In the genomic region with DNA sequence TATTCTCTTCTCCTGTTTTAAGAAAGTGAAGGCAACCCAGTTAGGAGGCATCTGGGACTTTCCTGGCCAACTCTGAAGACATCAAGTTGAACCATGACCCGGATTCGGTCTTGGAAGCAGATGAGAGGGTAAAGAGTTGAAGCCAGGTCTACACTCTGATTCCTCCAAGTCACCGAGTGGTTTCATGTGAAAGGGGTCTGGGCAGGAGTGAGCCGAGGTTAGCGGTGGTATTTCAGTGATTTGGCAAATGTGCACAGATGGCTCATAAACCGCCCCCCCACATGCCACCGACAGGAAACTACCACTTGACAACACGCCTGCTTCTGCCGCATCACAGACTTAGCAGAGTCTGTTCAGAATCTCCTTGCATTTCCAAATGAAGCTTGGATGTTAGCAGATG, we compare ENCODE assay signal across 8 cellular contexts. TPM values are rescaled to one million over a fixed set of nuclear protein-coding genes. Genes with fewer than 3 reads are reported as not detected.
A peak's percentile ranks its signal among the peaks of the same experiment; 100 is the strongest.
DNase-seq lines count a peak whose midpoint lies in the region; ATAC-seq, FAIRE-seq and TF ChIP-seq lines count a peak whose summit lies in the region.

No MANE protein-coding gene starts in this region.

- no peaks in the 10 kb centered on the region for H3K36me3 Mint-ChIP-seq in activated T-cell treated with anti-CD3 and anti-CD28 coated beads, Interleukin-2, amount 50 U/mL, for 4 hours (ENCODE audit: insufficient read depth)

- no peak for TF ChIP-seq EP300 in HepG2 (IDR thresholded peaks at IDR 0.05; ENCODE audit: low read depth in 2 of 2, low read length in 2 of 2)
- no peak for TF ChIP-seq EP300 in HepG2 (CRISPR knock-in tag; IDR thresholded peaks at IDR 0.05; ENCODE audit: borderline replicate concordance)

- H4K20me1 ChIP-seq in HepG2 (ENCODE audit: insufficient read depth, low read length): no peaks in the 10 kb centered on the region

- peak overlapping the region; percentile 67 for H3K4me2 ChIP-seq in HepG2 (ENCODE audit: low read depth, low read length)

- CTCF ChIA-PET in HepG2 (lab: Yijun Ruan, JAX; ENCODE audit: low intra/inter-chr PET ratio, low total read pairs): interaction anchor here (2.5 to 4.3 kb wide), 2 partner anchors 32 to 64 kb away, joined by 10 to 45 read pairs; no protein-coding TSS in a partner anchor

- TF ChIP-seq CTCF in HepG2 (CRISPR knock-in tag; IDR thresholded peaks at IDR 0.05) (no peak), right lobe of liver (IDR thresholded peaks at IDR 0.05) (no peak)

- no TSS peak for BruUV-seq in HepG2 (replicated peaks; lab: Mats Ljungman, UMichigan)

- peak overlapping the region; percentile 55 for H3K4me3 Mint-ChIP-seq in activated T-cell treated with anti-CD3 and anti-CD28 coated beads, Interleukin-2, amount 50 U/mL, for 4 hours

- H3K9me3 ChIP-seq in HepG2 (ENCODE audit: low read length) (no peaks in the 10 kb centered on the region), right lobe of liver (no peaks in the 10 kb centered on the region)

- peaks cover 30% of the 10 kb centered on the region for H3K4me1 Mint-ChIP-seq in activated T-cell treated with anti-CD3 and anti-CD28 coated beads, Interleukin-2, amount 50 U/mL, for 4 hours (ENCODE audit: low read depth)

- no peaks in the 10 kb centered on the region for H3K27me3 Mint-ChIP-seq in activated T-cell treated with anti-CD3 and anti-CD28 coated beads, Interleukin-2, amount 50 U/mL, for 4 hours (ENCODE audit: low read depth)

- TF ChIP-seq POLR2A in HepG2 (IDR thresholded peaks at IDR 0.05; ENCODE audit: insufficient read depth in 1 of 2, low read depth in 2 of 2, low read length in 2 of 2): no peak
- no peak for TF ChIP-seq POLR2A in right lobe of liver (IDR thresholded peaks at IDR 0.05)

- 47% methylated on average over 8 of the region's 9 CpGs for WGBS in HepG2 (ENCODE audit: low lambda C conversion rate)
- WGBS in right lobe of liver (ENCODE audit: insufficient coverage, low coverage, low lambda C conversion rate, missing lambda C conversion rate): 38% methylated on average over 6 of the region's 9 CpGs

- H3K4me1 ChIP-seq in HepG2 (ENCODE audit: insufficient read depth, low read length) (peaks cover 64% of the 10 kb centered on the region), right lobe of liver (peaks cover 0 to 23% (median 7%) of the 10 kb centered on the region in 4 donors)

- POLR2A ChIA-PET in HepG2 (lab: Yijun Ruan, JAX): interaction anchor here (1.4 kb wide), 1 partner anchor 32 kb away, joined by 5 read pairs; no protein-coding TSS in a partner anchor

- no peaks in the 10 kb centered on the region for H3K79me2 ChIP-seq in HepG2 (ENCODE audit: insufficient read depth, low read length)

- intact Hi-C loops in HepG2 (cut with micrococcal nuclease; ENCODE audit: unreplicated experiment): loop anchor here (2.0 to 10.0 kb wide), 3 partner anchors 35 to 72 kb away; partner anchors contain the start of genes ACTR3C and LRRC61
- intact Hi-C loops in right lobe of liver (cut with DNase I): no loop called here

- H3K27ac ChIP-seq in HepG2 (ENCODE audit: extremely low read length, insufficient read depth, low read length) (no peak overlapping the region), right lobe of liver (peak overlapping the region in 1 of 3 donors; percentile 78)

- no peak for TF ChIP-seq RAD21 in HepG2 (CRISPR knock-in tag; IDR thresholded peaks at IDR 0.05)

- FAIRE-seq in HepG2 (lab: Jason Lieb, UNC): no peak

- H2AFZ ChIP-seq in HepG2 (ENCODE audit: low read length): no peak overlapping the region

- ATAC-seq in HepG2 (no peak), right lobe of liver (no peak)
- ATAC-seq in activated T-cell treated with anti-CD3 and anti-CD28 coated beads, Interleukin-2, amount 50 U/mL, for 4 hours: peak; percentile 89 to 93

- peak overlapping the region in 1 of 3 experiments; percentile 29; a peak in 1 of 6 replicates for H3K4me3 ChIP-seq in HepG2 (replicated peaks in 1 of 3; ENCODE audit: insufficient read depth in 1 of 3, low read depth in 2 of 3, low read length in 3 of 3)
- H3K4me3 ChIP-seq in right lobe of liver: no peak overlapping the region

- H3K9ac ChIP-seq in HepG2 (ENCODE audit: insufficient read depth, low read depth, low read length): 0 out of 2 replicates have a peak overlapping the region, but pooled peaks have one; percentile 2

- no peak for DNase-seq in HepG2 (ENCODE audit: low spot score)
- DNase-seq in right lobe of liver: no peak
- DNase-seq in NCI-H510A treated with DMSO at 0.1 percent for 48 hours (lab: John Stamatoyannopoulos, UW): peak; percentile 34
- DNase-seq in activated T-cell treated with anti-CD3 and anti-CD28 coated beads, Interleukin-2, amount 50 U/mL, for 4 hours: peak; percentile 67
- peak; percentile 31 to 47 (median 34) for DNase-seq in stimulated activated CD4-positive, alpha-beta T cell treated with anti-CD3 and anti-CD28 coated beads, Interleukin-1b, Interleukin-23, amount 100 ng/mL, for 24 hours (ENCODE audit: low read depth in 4 of 4, low spot score in 1 of 4)
- no peak for DNase-seq in cerebellar nuclear complex (lab: John Stamatoyannopoulos, UW)
- DNase-seq in ureter (ENCODE audit: low spot score): no peak
- DNase-seq in AG08395 (ENCODE audit: low spot score): no peak

- in situ Hi-C loops in HepG2 (cut with HindIII; ENCODE audit: extremely low pct_ligation_motif_present, low pct_unique_long_range_greater_than_20kb): no loop called here

- H3K36me3 ChIP-seq in HepG2 (replicated peaks in 1 of 2; ENCODE audit: control insufficient read depth in 1 of 2, insufficient read depth in 2 of 2, low read length in 2 of 2): no peaks in the 10 kb centered on the region
- no peaks in the 10 kb centered on the region for H3K36me3 ChIP-seq in right lobe of liver

- H3K27me3 ChIP-seq in HepG2 (ENCODE audit: control insufficient read depth in 1 of 2, insufficient read depth in 2 of 2, low read length in 2 of 2) (no peaks in the 10 kb centered on the region), right lobe of liver (no peaks in the 10 kb centered on the region)

- no peaks in the 10 kb centered on the region for H3K9me3 Mint-ChIP-seq in activated T-cell treated with anti-CD3 and anti-CD28 coated beads, Interleukin-2, amount 50 U/mL, for 4 hours

RNA-seq across cellular contexts. Expression of gene REPIN1, which starts 11.3 kb away (rescaled TPM):
- total RNA-seq in HepG2 (2016; rRNA removed; fragmentation: Illumina TruSeq; extraction: Trizol) (86.4 and 108 TPM in 2 replicates), right lobe of liver (100 to 1,000 TPM in 2 of 6 experiments, 10 to 100 TPM in 4; 56.2 to 133 (median 73.5) TPM), ureter (117 TPM)
- total RNA-seq in HepG2 (2016; cell fraction: cytosol; rRNA removed; fragmentation: Illumina TruSeq; extraction: Trizol; ENCODE audit: low read depth): 34.3 and 36.1 TPM in 2 replicates
- total RNA-seq in HepG2 (2016; cell fraction: insoluble cytoplasmic fraction; rRNA removed; fragmentation: Illumina TruSeq; extraction: Trizol): 77.5 and 106 TPM in 2 replicates
- 112 and 119 TPM in 2 replicates for total RNA-seq in HepG2 (2016; cell fraction: membrane; rRNA removed; fragmentation: Illumina TruSeq; extraction: Trizol)
- 81.1 and 91.5 TPM in 2 replicates for total RNA-seq in HepG2 (2016; cell fraction: nucleus; rRNA removed; fragmentation: Illumina TruSeq; extraction: Trizol)
- polyA plus RNA-seq in HepG2 (2011; rRNA removed): 69.9 and 87.9 TPM in 2 replicates
- polyA plus RNA-seq in HepG2 (2011; cell fraction: cytosol; rRNA removed): 58.9 and 82.1 TPM in 2 replicates
- 189 and 195 TPM in 2 replicates for polyA plus RNA-seq in HepG2 (2011; cell fraction: nucleus; rRNA removed)
- polyA plus RNA-seq in HepG2 (2012): 52.5 and 64.7 TPM in 2 replicates
- polyA plus RNA-seq in HepG2 (2016; cell fraction: cytosol; fragmentation: Illumina TruSeq; extraction: Trizol; ENCODE audit: low read depth): 22.0 and 24.7 TPM in 2 replicates
- polyA plus RNA-seq in HepG2 (2016; cell fraction: insoluble cytoplasmic fraction; fragmentation: Illumina TruSeq; extraction: Trizol; ENCODE audit: low read depth): 82.2 and 105 TPM in 2 replicates
- 77.8 and 77.9 TPM in 2 replicates for polyA plus RNA-seq in HepG2 (2016; cell fraction: membrane; fragmentation: Illumina TruSeq; extraction: Trizol; ENCODE audit: low read depth)
- 138 and 155 TPM in 2 replicates for polyA plus RNA-seq in HepG2 (2016; cell fraction: nucleus; fragmentation: Illumina TruSeq; extraction: Trizol; ENCODE audit: insufficient read depth, low read depth)
- polyA minus RNA-seq in HepG2 (2011; rRNA and poly(A)+ RNA removed; ENCODE audit: low replicate concordance): 81.7 and 98.0 TPM in 2 replicates
- 35.3 and 35.6 TPM in 2 replicates for polyA minus RNA-seq in HepG2 (2011; cell fraction: cytosol; rRNA and poly(A)+ RNA removed)
- polyA minus RNA-seq in HepG2 (2011; cell fraction: nucleus; rRNA and poly(A)+ RNA removed): 50.5 and 54.6 TPM in 2 replicates
- 10 to 100 TPM; 54.7 to 68.4 (median 62.6) TPM for total RNA-seq in activated T-cell treated with anti-CD3 and anti-CD28 coated beads, Interleukin-2, amount 50 U/mL, for 4 hours

RNA-seq across cellular contexts. Expression of gene RARRES2, which starts 15.8 kb away (rescaled TPM):
- total RNA-seq in HepG2 (2016; rRNA removed; fragmentation: Illumina TruSeq; extraction: Trizol) (94.6 and 172 TPM in 2 replicates), right lobe of liver (100 to 1,000 TPM; 552 to 948 (median 788) TPM), ureter (91.0 TPM)
- 63.6 and 75.7 TPM in 2 replicates for total RNA-seq in HepG2 (2016; cell fraction: cytosol; rRNA removed; fragmentation: Illumina TruSeq; extraction: Trizol; ENCODE audit: low read depth)
- 93.3 and 178 TPM in 2 replicates for total RNA-seq in HepG2 (2016; cell fraction: insoluble cytoplasmic fraction; rRNA removed; fragmentation: Illumina TruSeq; extraction: Trizol)
- total RNA-seq in HepG2 (2016; cell fraction: membrane; rRNA removed; fragmentation: Illumina TruSeq; extraction: Trizol): 68.9 and 86.6 TPM in 2 replicates
- total RNA-seq in HepG2 (2016; cell fraction: nucleus; rRNA removed; fragmentation: Illumina TruSeq; extraction: Trizol): 126 and 156 TPM in 2 replicates
- 134 and 157 TPM in 2 replicates for polyA plus RNA-seq in HepG2 (2011; rRNA removed)
- polyA plus RNA-seq in HepG2 (2011; cell fraction: cytosol; rRNA removed): 197 and 233 TPM in 2 replicates
- polyA plus RNA-seq in HepG2 (2011; cell fraction: nucleus; rRNA removed): 164 and 202 TPM in 2 replicates
- polyA plus RNA-seq in HepG2 (2012): 37.9 and 77.4 TPM in 2 replicates
- polyA plus RNA-seq in HepG2 (2016; cell fraction: cytosol; fragmentation: Illumina TruSeq; extraction: Trizol; ENCODE audit: low read depth): 96.7 and 115 TPM in 2 replicates
- polyA plus RNA-seq in HepG2 (2016; cell fraction: insoluble cytoplasmic fraction; fragmentation: Illumina TruSeq; extraction: Trizol; ENCODE audit: low read depth): 134 and 138 TPM in 2 replicates
- polyA plus RNA-seq in HepG2 (2016; cell fraction: membrane; fragmentation: Illumina TruSeq; extraction: Trizol; ENCODE audit: low read depth): 82.1 and 99.5 TPM in 2 replicates
- 420 and 455 TPM in 2 replicates for polyA plus RNA-seq in HepG2 (2016; cell fraction: nucleus; fragmentation: Illumina TruSeq; extraction: Trizol; ENCODE audit: insufficient read depth, low read depth)
- polyA minus RNA-seq in HepG2 (2011; rRNA and poly(A)+ RNA removed; ENCODE audit: low replicate concordance): 22.1 TPM in 1 of 2 replicates, not detected in the other
- 17.4 and 20.0 TPM in 2 replicates for polyA minus RNA-seq in HepG2 (2011; cell fraction: cytosol; rRNA and poly(A)+ RNA removed)
- 6.1 and 7.3 TPM in 2 replicates for polyA minus RNA-seq in HepG2 (2011; cell fraction: nucleus; rRNA and poly(A)+ RNA removed)
- 1 to 10 TPM; 1.2 to 1.4 (median 1.3) TPM for total RNA-seq in activated T-cell treated with anti-CD3 and anti-CD28 coated beads, Interleukin-2, amount 50 U/mL, for 4 hours

RNA-seq across cellular contexts. Expression of gene ZNF775, which starts 21.9 kb away (rescaled TPM):
- total RNA-seq in HepG2 (2016; rRNA removed; fragmentation: Illumina TruSeq; extraction: Trizol) (3.1 and 4.5 TPM in 2 replicates), right lobe of liver (1 to 10 TPM in 3 of 6 experiments, under 1 TPM in 3; 0.44 to 1.6 (median 0.96) TPM), ureter (3.6 TPM)
- total RNA-seq in HepG2 (2016; cell fraction: cytosol; rRNA removed; fragmentation: Illumina TruSeq; extraction: Trizol; ENCODE audit: low read depth): 0.71 TPM in 2 replicates
- 3.6 and 3.8 TPM in 2 replicates for total RNA-seq in HepG2 (2016; cell fraction: insoluble cytoplasmic fraction; rRNA removed; fragmentation: Illumina TruSeq; extraction: Trizol)
- 1.9 and 2.5 TPM in 2 replicates for total RNA-seq in HepG2 (2016; cell fraction: membrane; rRNA removed; fragmentation: Illumina TruSeq; extraction: Trizol)
- total RNA-seq in HepG2 (2016; cell fraction: nucleus; rRNA removed; fragmentation: Illumina TruSeq; extraction: Trizol): 1.8 and 3.2 TPM in 2 replicates
- polyA plus RNA-seq in HepG2 (2011; rRNA removed): 3.2 and 3.8 TPM in 2 replicates
- polyA plus RNA-seq in HepG2 (2011; cell fraction: cytosol; rRNA removed): 2.6 and 4.5 TPM in 2 replicates
- polyA plus RNA-seq in HepG2 (2011; cell fraction: nucleus; rRNA removed): 5.8 and 5.9 TPM in 2 replicates
- polyA plus RNA-seq in HepG2 (2012): 2.1 and 3.1 TPM in 2 replicates
- 0.67 and 0.68 TPM in 2 replicates for polyA plus RNA-seq in HepG2 (2016; cell fraction: cytosol; fragmentation: Illumina TruSeq; extraction: Trizol; ENCODE audit: low read depth)
- polyA plus RNA-seq in HepG2 (2016; cell fraction: insoluble cytoplasmic fraction; fragmentation: Illumina TruSeq; extraction: Trizol; ENCODE audit: low read depth): 3.7 and 4.2 TPM in 2 replicates
- 1.2 and 1.8 TPM in 2 replicates for polyA plus RNA-seq in HepG2 (2016; cell fraction: membrane; fragmentation: Illumina TruSeq; extraction: Trizol; ENCODE audit: low read depth)
- 5.2 and 9.1 TPM in 2 replicates for polyA plus RNA-seq in HepG2 (2016; cell fraction: nucleus; fragmentation: Illumina TruSeq; extraction: Trizol; ENCODE audit: insufficient read depth, low read depth)
- 0.37 and 3.7 TPM in 2 replicates for polyA minus RNA-seq in HepG2 (2011; rRNA and poly(A)+ RNA removed; ENCODE audit: low replicate concordance)
- polyA minus RNA-seq in HepG2 (2011; cell fraction: cytosol; rRNA and poly(A)+ RNA removed): 2.5 and 3.9 TPM in 2 replicates
- polyA minus RNA-seq in HepG2 (2011; cell fraction: nucleus; rRNA and poly(A)+ RNA removed): 1.8 and 2.4 TPM in 2 replicates
- total RNA-seq in activated T-cell treated with anti-CD3 and anti-CD28 coated beads, Interleukin-2, amount 50 U/mL, for 4 hours: 1 to 10 TPM; 3.4 to 4.5 (median 4.2) TPM

RNA-seq across cellular contexts. Expression of gene ACTR3C, which starts 33.9 kb away (rescaled TPM):
- 4.1 and 7.5 TPM in 2 replicates for total RNA-seq in HepG2 (2016; rRNA removed; fragmentation: Illumina TruSeq; extraction: Trizol)
- total RNA-seq in HepG2 (2016; cell fraction: cytosol; rRNA removed; fragmentation: Illumina TruSeq; extraction: Trizol; ENCODE audit: low read depth): 7.2 and 7.8 TPM in 2 replicates
- 3.7 and 6.7 TPM in 2 replicates for total RNA-seq in HepG2 (2016; cell fraction: insoluble cytoplasmic fraction; rRNA removed; fragmentation: Illumina TruSeq; extraction: Trizol)
- 4.8 and 5.6 TPM in 2 replicates for total RNA-seq in HepG2 (2016; cell fraction: membrane; rRNA removed; fragmentation: Illumina TruSeq; extraction: Trizol)
- 17.1 and 19.7 TPM in 2 replicates for total RNA-seq in HepG2 (2016; cell fraction: nucleus; rRNA removed; fragmentation: Illumina TruSeq; extraction: Trizol)
- polyA plus RNA-seq in HepG2 (2011; rRNA removed): 3.2 and 3.8 TPM in 2 replicates
- polyA plus RNA-seq in HepG2 (2011; cell fraction: cytosol; rRNA removed): 2.5 and 2.7 TPM in 2 replicates
- 4.0 and 4.3 TPM in 2 replicates for polyA plus RNA-seq in HepG2 (2011; cell fraction: nucleus; rRNA removed)
- polyA plus RNA-seq in HepG2 (2012): 1.2 and 1.4 TPM in 2 replicates
- polyA plus RNA-seq in HepG2 (2016; cell fraction: cytosol; fragmentation: Illumina TruSeq; extraction: Trizol; ENCODE audit: low read depth): 0.95 and 2.7 TPM in 2 replicates
- 1.9 and 3.9 TPM in 2 replicates for polyA plus RNA-seq in HepG2 (2016; cell fraction: insoluble cytoplasmic fraction; fragmentation: Illumina TruSeq; extraction: Trizol; ENCODE audit: low read depth)
- polyA plus RNA-seq in HepG2 (2016; cell fraction: membrane; fragmentation: Illumina TruSeq; extraction: Trizol; ENCODE audit: low read depth): 1.4 and 1.6 TPM in 2 replicates
- 4.9 and 8.0 TPM in 2 replicates for polyA plus RNA-seq in HepG2 (2016; cell fraction: nucleus; fragmentation: Illumina TruSeq; extraction: Trizol; ENCODE audit: insufficient read depth, low read depth)
- polyA minus RNA-seq in HepG2 (2011; rRNA and poly(A)+ RNA removed; ENCODE audit: low replicate concordance): 10.0 and 39.9 TPM in 2 replicates
- polyA minus RNA-seq in HepG2 (2011; cell fraction: cytosol; rRNA and poly(A)+ RNA removed): 2.6 and 3.3 TPM in 2 replicates
- 44.3 and 59.4 TPM in 2 replicates for polyA minus RNA-seq in HepG2 (2011; cell fraction: nucleus; rRNA and poly(A)+ RNA removed)
- 10 to 100 TPM; 30.0 to 36.5 (median 32.7) TPM for total RNA-seq in right lobe of liver
- total RNA-seq in activated T-cell treated with anti-CD3 and anti-CD28 coated beads, Interleukin-2, amount 50 U/mL, for 4 hours: 1 to 10 TPM; 5.1 to 7.0 (median 5.5) TPM
- total RNA-seq in ureter: 18.2 TPM

RNA-seq across cellular contexts. Expression of gene LRRC61, which starts 34.1 kb away (rescaled TPM):
- total RNA-seq in HepG2 (2016; rRNA removed; fragmentation: Illumina TruSeq; extraction: Trizol): 34.8 and 38.4 TPM in 2 replicates
- total RNA-seq in HepG2 (2016; cell fraction: cytosol; rRNA removed; fragmentation: Illumina TruSeq; extraction: Trizol; ENCODE audit: low read depth): 10.3 and 10.8 TPM in 2 replicates
- 30.5 and 35.2 TPM in 2 replicates for total RNA-seq in HepG2 (2016; cell fraction: insoluble cytoplasmic fraction; rRNA removed; fragmentation: Illumina TruSeq; extraction: Trizol)
- total RNA-seq in HepG2 (2016; cell fraction: membrane; rRNA removed; fragmentation: Illumina TruSeq; extraction: Trizol): 34.2 and 36.9 TPM in 2 replicates
- 25.0 and 31.2 TPM in 2 replicates for total RNA-seq in HepG2 (2016; cell fraction: nucleus; rRNA removed; fragmentation: Illumina TruSeq; extraction: Trizol)
- polyA plus RNA-seq in HepG2 (2011; rRNA removed): 33.0 and 42.2 TPM in 2 replicates
- polyA plus RNA-seq in HepG2 (2011; cell fraction: cytosol; rRNA removed): 34.7 and 58.3 TPM in 2 replicates
- 25.0 and 33.0 TPM in 2 replicates for polyA plus RNA-seq in HepG2 (2011; cell fraction: nucleus; rRNA removed)
- 22.2 and 36.3 TPM in 2 replicates for polyA plus RNA-seq in HepG2 (2012)
- polyA plus RNA-seq in HepG2 (2016; cell fraction: cytosol; fragmentation: Illumina TruSeq; extraction: Trizol; ENCODE audit: low read depth): 19.9 and 25.0 TPM in 2 replicates
- 36.4 and 46.3 TPM in 2 replicates for polyA plus RNA-seq in HepG2 (2016; cell fraction: insoluble cytoplasmic fraction; fragmentation: Illumina TruSeq; extraction: Trizol; ENCODE audit: low read depth)
- polyA plus RNA-seq in HepG2 (2016; cell fraction: membrane; fragmentation: Illumina TruSeq; extraction: Trizol; ENCODE audit: low read depth): 41.1 and 42.5 TPM in 2 replicates
- 34.8 and 36.2 TPM in 2 replicates for polyA plus RNA-seq in HepG2 (2016; cell fraction: nucleus; fragmentation: Illumina TruSeq; extraction: Trizol; ENCODE audit: insufficient read depth, low read depth)
- polyA minus RNA-seq in HepG2 (2011; rRNA and poly(A)+ RNA removed; ENCODE audit: low replicate concordance): 45.8 and 71.1 TPM in 2 replicates
- polyA minus RNA-seq in HepG2 (2011; cell fraction: cytosol; rRNA and poly(A)+ RNA removed): 33.7 and 34.5 TPM in 2 replicates
- 13.3 and 15.4 TPM in 2 replicates for polyA minus RNA-seq in HepG2 (2011; cell fraction: nucleus; rRNA and poly(A)+ RNA removed)
- 10 to 100 TPM; 13.0 to 33.0 (median 19.1) TPM for total RNA-seq in right lobe of liver
- 10 to 100 TPM; 24.5 to 29.4 (median 26.1) TPM for total RNA-seq in activated T-cell treated with anti-CD3 and anti-CD28 coated beads, Interleukin-2, amount 50 U/mL, for 4 hours
- total RNA-seq in ureter: 14.1 TPM

Comparison
In these comparisons a context has a peak if more than half of its experiments do, and no peak if none do; other contexts are left out.
1. ATAC-seq: peak in activated T-cell treated with anti-CD3 and anti-CD28 coated beads, Interleukin-2, amount 50 U/mL, for 4 hours (2 of 2); none in HepG2 (single experiment) and right lobe of liver (0 of 4).
2. DNase-seq: peak in NCI-H510A treated with DMSO at 0.1 percent for 48 hours (single experiment), activated T-cell treated with anti-CD3 and anti-CD28 coated beads, Interleukin-2, amount 50 U/mL, for 4 hours (single experiment) and stimulated activated CD4-positive, alpha-beta T cell treated with anti-CD3 and anti-CD28 coated beads, Interleukin-1b, Interleukin-23, amount 100 ng/mL, for 24 hours (4 of 4); none in HepG2 (single experiment), right lobe of liver (0 of 3), cerebellar nuclear complex (0 of 2), ureter (single experiment) and AG08395 (single experiment).
3. RNA of gene RARRES2, which starts 15.8 kb away (total RNA-seq): 552 to 948 TPM in right lobe of liver, 63.6 to 178 TPM in HepG2 and 91.0 TPM in ureter (single experiment); 1.2 to 1.4 TPM in activated T-cell treated with anti-CD3 and anti-CD28 coated beads, Interleukin-2, amount 50 U/mL, for 4 hours; every median in the first group is over 10 times any median in the second.